In the genomic region with DNA sequence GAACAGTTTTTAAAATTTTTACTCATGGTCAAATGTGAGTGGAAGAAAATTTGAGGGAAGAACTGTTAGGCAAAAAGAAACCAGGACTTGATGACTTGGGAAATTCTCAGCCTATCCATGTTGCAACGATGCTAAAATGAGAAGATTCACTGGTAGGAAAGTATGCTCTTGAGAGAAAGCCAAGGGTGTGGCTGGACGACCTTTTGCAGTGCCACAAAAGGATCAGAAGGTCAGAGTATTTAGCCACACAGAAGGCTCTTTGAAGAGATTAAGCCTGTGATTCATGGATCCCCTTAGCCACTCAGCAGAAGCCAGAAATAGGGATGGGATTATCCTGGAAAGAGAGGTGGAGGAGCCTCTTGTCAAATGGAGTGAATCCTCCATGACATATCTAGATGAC, we compare ENCODE assay signal across 13 cellular contexts.
DNase-seq lines count a peak whose midpoint lies in the region; ATAC-seq lines count a peak whose summit lies in the region.
"Had no signal": no experiment of that assay in that cellular context is flagged by ENCODE, and none has a peak within 500 bp of the region (broad histone marks: within the 10 kb centered on the region; RNA-seq: fewer than 3 reads in every experiment).

No MANE protein-coding gene starts in this region.

- DNase-seq in COLO829 (ENCODE audit: low spot score): peak; percentile 58
- DNase-seq in NCI-H82 (lab: John Stamatoyannopoulos, UW): peak; percentile 78
- peak; percentile 84 for DNase-seq in fibroblast of gingiva (ENCODE audit: low read depth)
- DNase-seq in sciatic nerve (ENCODE audit: low spot score): no peak
- DNase-seq in iPS-NIHi11 (ENCODE audit: low spot score): no peak
- DNase-seq in NCI-H2227 treated with DMSO at 0.1 percent for 48 hours (lab: John Stamatoyannopoulos, UW): no peak
- no peak for DNase-seq in DMS53 (lab: John Stamatoyannopoulos, UW)
- DNase-seq in NCI-H748 treated with DMSO at 0.1 percent for 48 hours (lab: John Stamatoyannopoulos, UW): no peak
- DNase-seq: activated CD8-positive, alpha-beta T cell treated with anti-CD3 and anti-CD28 coated beads, Interleukin-2, amount 10 ng/mL, durations not matched to agents 7 days and 5 days; cortex of kidney; left ventricle myocardium superior; NCI-H1694 treated with DMSO at 0.1 percent for 48 hours; substantia nigra had no signal

- intact Hi-C loops in sciatic nerve (cut with DNase I): no loop called here

- peak; percentile 89 for ATAC-seq in sciatic nerve
- ATAC-seq: activated CD8-positive, alpha-beta T cell treated with anti-CD3 and anti-CD28 coated beads, Interleukin-2, amount 10 ng/mL, durations not matched to agents 7 days and 5 days; left ventricle myocardium superior had no signal

Comparison
In these comparisons a context has a peak if more than half of its experiments do, and no peak if none do; other contexts are left out.
1. DNase-seq: peak in COLO829 (single experiment), NCI-H82 (single experiment) and fibroblast of gingiva (single experiment); none in sciatic nerve (single experiment), iPS-NIHi11 (single experiment), NCI-H2227 treated with DMSO at 0.1 percent for 48 hours (single experiment), DMS53 (single experiment) and NCI-H748 treated with DMSO at 0.1 percent for 48 hours (single experiment).